In genomic region chr5:143606043-143606752, GRCh38 we compare ENCODE assay signal across 8 cellular contexts.
DNase-seq lines count a peak whose midpoint lies in the region; ATAC-seq, FAIRE-seq and TF ChIP-seq lines count a peak whose summit lies in the region.
"Had no signal": no experiment of that assay in that cellular context is flagged by ENCODE, and none has a peak within 500 bp of the region (broad histone marks: within the 10 kb centered on the region; RNA-seq: fewer than 3 reads in every experiment).

No MANE protein-coding gene starts in this region.

- peaks cover 43 to 50% of the 10 kb centered on the region in 2 donors for H3K4me1 Mint-ChIP-seq in natural killer cell

- H3K9me2 ChIP-seq in PC-9 (ENCODE audit: insufficient read depth) = no peaks in the 10 kb centered on the region

- no peak for FAIRE-seq in pancreas (lab: Jason Lieb, UNC)

- H3K27me3 ChIP-seq in pancreas (no peaks in the 10 kb centered on the region), PC-9 (ENCODE audit: insufficient read depth, low read depth) (no peaks in the 10 kb centered on the region)

- H3K79me2 ChIP-seq in PC-9 (ENCODE audit: low read depth) = no peaks in the 10 kb centered on the region

- H3K27ac Mint-ChIP-seq in natural killer cell = peak overlapping the region in 1 of 2 donors; percentile 2

- POLR2A ChIA-PET in PC-9 (lab: Charles Lee; ENCODE audit: unreplicated experiment) = interaction anchor here (0.6 kb wide), 1 partner anchor 560 kb away, joined by 5 read pairs; no protein-coding TSS in a partner anchor

- H3K4me3 Mint-ChIP-seq in natural killer cell = peak overlapping the region; percentile 28

- H3K4me3 ChIP-seq in pancreas = no peak overlapping the region
- no peak overlapping the region for H3K4me3 ChIP-seq in PC-9

- H3K4me2 ChIP-seq in PC-9 = no peak overlapping the region

- H3K4me1 ChIP-seq in pancreas = no peaks in the 10 kb centered on the region
- H3K4me1 ChIP-seq in PC-9 (replicated peaks; ENCODE audit: insufficient read depth) = no peaks in the 10 kb centered on the region; the same call in 1 of the 2 replicates

- no peaks in the 10 kb centered on the region for H4K20me1 ChIP-seq in PC-9 (ENCODE audit: insufficient read depth)

- peaks cover 2 to 5% of the 10 kb centered on the region in 2 donors for H3K9me3 Mint-ChIP-seq in natural killer cell

- H3K36me3 ChIP-seq in pancreas (no peaks in the 10 kb centered on the region), PC-9 (ENCODE audit: low read depth) (no peaks in the 10 kb centered on the region)

- DNase-seq in HCEC 1CT (peak; percentile 16), MV-4-11 (lab: John Stamatoyannopoulos, UW) (peak; percentile 95), natural killer cell (no peak), pancreas (no peak), PC-9 (no peak), inferior parietal cortex (ENCODE audit: extremely low spot score) (no peak)

- BruUV-seq in PC-9 (replicated peaks; lab: Mats Ljungman, UMichigan) = no TSS peak

- H3F3A ChIP-seq in PC-9 (ENCODE audit: insufficient read depth, low read depth) = peaks cover 3% of the 10 kb centered on the region; the same call in 1 of the 2 replicates

- no peak overlapping the region for H2AFZ ChIP-seq in PC-9

- intact Hi-C loops in natural killer cell (cut with micrococcal nuclease) = no loop called here
- intact Hi-C loops in pancreas (cut with DNase I) = no loop called here
- intact Hi-C loops in PC-9 (cut with micrococcal nuclease; ENCODE audit: unreplicated experiment) = no loop called here

- H3K27ac ChIP-seq in pancreas = no peak overlapping the region
- H3K27ac ChIP-seq in PC-9 = no peak overlapping the region

- CTCF ChIA-PET in PC-9 (lab: Charles Lee) = no interaction called here

- peaks cover 7% of the 10 kb centered on the region for H3K36me3 Mint-ChIP-seq in natural killer cell

- TF ChIP-seq CTCF in natural killer cell (IDR thresholded peaks at IDR 0.05) = no peak
- no peak for TF ChIP-seq CTCF in pancreas (IDR thresholded peaks at IDR 0.05)
- no peak for TF ChIP-seq CTCF in PC-9 (conservative IDR thresholded peaks at IDR 0.05)

- no peaks in the 10 kb centered on the region for H3K9me3 ChIP-seq in pancreas
- H3K9me3 ChIP-seq in PC-9 (ENCODE audit: insufficient read depth, low read depth) = no peaks in the 10 kb centered on the region

- peaks cover 0 to 9% of the 10 kb centered on the region in 2 donors for H3K27me3 Mint-ChIP-seq in natural killer cell (ENCODE audit: low read depth in 2 of 2)
- H3K27me3 Mint-ChIP-seq: naive B cell had no signal

- ATAC-seq in GM18868 (IDR thresholded peaks at IDR 0.05; ENCODE audit: unreplicated experiment) = peak; percentile 95
- peak; percentile 67 to 75 (median 72) for ATAC-seq in natural killer cell
- ATAC-seq in pancreas = no peak

- WGBS in pancreas, 2 donors = 62 to 71% methylated on average over 5 of the region's 5 CpGs

Comparison
In these comparisons a context has a peak if more than half of its experiments do, and no peak if none do; other contexts are left out.
1. ATAC-seq: peak in GM18868 (single experiment) and natural killer cell (3 of 3); none in pancreas (0 of 4).
2. DNase-seq: peak in HCEC 1CT (single experiment) and MV-4-11 (single experiment); none in natural killer cell (single experiment), pancreas (0 of 6), PC-9 (0 of 2) and inferior parietal cortex (single experiment).